ENCODE assay signal across 1 cellular context in the genomic region with DNA sequence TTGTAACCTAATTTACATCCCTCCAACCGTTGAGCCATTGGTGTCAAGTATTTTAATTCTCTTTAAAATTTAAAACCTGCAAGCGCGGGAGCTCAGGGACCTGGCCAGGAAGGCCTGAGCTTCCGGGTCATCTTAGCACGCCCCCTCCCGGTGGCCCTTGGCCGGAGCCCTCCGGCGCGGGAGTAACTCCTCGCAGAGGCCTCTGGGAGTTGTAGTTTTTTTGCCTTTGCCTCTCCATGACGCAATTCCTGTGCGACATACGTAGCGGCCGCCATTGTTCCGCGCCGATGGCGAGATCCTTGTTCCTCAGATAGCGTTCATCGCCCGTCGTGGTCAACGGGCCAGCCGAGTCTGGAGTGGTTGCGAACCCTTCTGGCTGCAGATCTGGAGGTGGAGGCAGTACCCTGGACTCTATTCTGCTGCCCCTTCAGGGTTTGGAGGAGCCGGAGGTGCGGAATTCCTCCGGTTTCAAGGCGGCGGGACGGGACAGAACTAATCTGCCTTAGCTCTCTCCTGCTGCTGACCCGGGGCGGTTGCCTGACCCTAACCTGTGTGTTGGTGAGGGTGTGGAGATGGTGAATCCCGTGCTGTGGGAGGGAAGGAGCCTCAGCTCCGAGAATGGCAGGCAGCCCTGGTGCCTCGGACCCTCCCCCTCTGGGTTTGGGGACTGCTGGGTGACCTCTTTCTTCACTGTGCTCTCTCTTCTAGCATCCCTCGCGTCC.
A peak's percentile ranks its signal among the peaks of the same experiment; 100 is the strongest.
TF ChIP-seq lines count a peak whose summit lies in the region.

ZNF268 (plus strand) TSS at position 258 of the 722 bp plus-strand sequence. CDS start 503 bp downstream, outside the sequence.

TF ChIP-seq in HEK293, 187 proteins besides CTCF, POLR2A, EP300 and RAD21 (continued from another document and continues in another):
- TF ChIP-seq, protein P1, sequence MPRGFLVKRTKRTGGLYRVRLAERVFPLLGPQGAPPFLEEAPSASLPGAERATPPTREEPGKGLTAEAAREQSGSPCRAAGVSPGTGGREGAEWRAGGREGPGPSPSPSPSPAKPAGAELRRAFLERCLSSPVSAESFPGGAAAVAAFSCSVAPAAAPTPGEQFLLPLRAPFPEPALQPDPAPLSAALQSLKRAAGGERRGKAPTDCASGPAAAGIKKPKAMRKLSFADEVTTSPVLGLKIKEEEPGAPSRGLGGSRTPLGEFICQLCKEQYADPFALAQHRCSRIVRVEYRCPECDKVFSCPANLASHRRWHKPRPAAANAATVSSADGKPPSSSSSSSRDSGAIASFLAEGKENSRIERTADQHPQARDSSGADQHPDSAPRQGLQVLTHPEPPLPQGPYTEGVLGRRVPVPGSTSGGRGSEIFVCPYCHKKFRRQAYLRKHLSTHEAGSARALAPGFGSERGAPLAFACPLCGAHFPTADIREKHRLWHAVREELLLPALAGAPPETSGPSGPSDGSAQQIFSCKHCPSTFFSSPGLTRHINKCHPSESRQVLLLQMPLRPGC (tag by site-specific recombination; IDR thresholded peaks at IDR 0.05) = 0 out of 2 replicates have a peak, but pooled peaks have one; percentile 19
- peak; percentile 89; the same call in 1 of the 2 replicates for TF ChIP-seq BCL11B (tag by site-specific recombination; IDR thresholded peaks at IDR 0.05; ENCODE audit: low read depth)
- TF ChIP-seq ZNF394 (tag by site-specific recombination; IDR thresholded peaks at IDR 0.05; ENCODE audit: borderline replicate concordance) = peak; percentile 40; the same call in 1 of the 2 replicates
- TF ChIP-seq, protein P2, sequence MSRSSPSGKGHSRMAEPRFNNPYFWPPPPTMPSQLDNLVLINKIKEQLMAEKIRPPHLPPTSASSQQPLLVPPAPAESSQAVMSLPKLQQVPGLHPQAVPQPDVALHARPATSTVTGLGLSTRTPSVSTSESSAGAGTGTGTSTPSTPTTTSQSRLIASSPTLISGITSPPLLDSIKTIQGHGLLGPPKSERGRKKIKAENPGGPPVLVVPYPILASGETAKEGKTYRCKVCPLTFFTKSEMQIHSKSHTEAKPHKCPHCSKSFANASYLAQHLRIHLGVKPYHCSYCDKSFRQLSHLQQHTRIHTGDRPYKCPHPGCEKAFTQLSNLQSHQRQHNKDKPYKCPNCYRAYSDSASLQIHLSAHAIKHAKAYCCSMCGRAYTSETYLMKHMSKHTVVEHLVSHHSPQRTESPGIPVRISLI (tag by site-specific recombination; IDR thresholded peaks at IDR 0.05) = no peak
- 0 out of 2 replicates have a peak, but pooled peaks have one; percentile 23 for TF ChIP-seq ZNF561 (tag by site-specific recombination; IDR thresholded peaks at IDR 0.05; ENCODE audit: borderline replicate concordance)
- TF ChIP-seq ZNF544 (tag by site-specific recombination; IDR thresholded peaks at IDR 0.05) = no peak
- TF ChIP-seq ZNF132 (tag by site-specific recombination; IDR thresholded peaks at IDR 0.05; ENCODE audit: borderline replicate concordance) = no peak
- peak; percentile 96 for TF ChIP-seq ZNF629 (tag by site-specific recombination; IDR thresholded peaks at IDR 0.05)
- no peak for TF ChIP-seq ZNF529 (tag by site-specific recombination; IDR thresholded peaks at IDR 0.05; ENCODE audit: insufficient replicate concordance)
- TF ChIP-seq SETDB1 (IDR thresholded peaks at IDR 0.05; ENCODE audit: insufficient read length, low read length) = peak; percentile 69
- no peak for TF ChIP-seq REPIN1 (tag by site-specific recombination; IDR thresholded peaks at IDR 0.05; ENCODE audit: low read depth)
- TF ChIP-seq KLF10 (tag by site-specific recombination; IDR thresholded peaks at IDR 0.05) = 0 out of 2 replicates have a peak, but pooled peaks have one; percentile 29
- TF ChIP-seq ZNF174 (tag by site-specific recombination; IDR thresholded peaks at IDR 0.05) = no peak
- peak; percentile 95 for TF ChIP-seq ZBTB17 (tag by site-specific recombination; IDR thresholded peaks at IDR 0.05)
- TF ChIP-seq, protein P3, sequence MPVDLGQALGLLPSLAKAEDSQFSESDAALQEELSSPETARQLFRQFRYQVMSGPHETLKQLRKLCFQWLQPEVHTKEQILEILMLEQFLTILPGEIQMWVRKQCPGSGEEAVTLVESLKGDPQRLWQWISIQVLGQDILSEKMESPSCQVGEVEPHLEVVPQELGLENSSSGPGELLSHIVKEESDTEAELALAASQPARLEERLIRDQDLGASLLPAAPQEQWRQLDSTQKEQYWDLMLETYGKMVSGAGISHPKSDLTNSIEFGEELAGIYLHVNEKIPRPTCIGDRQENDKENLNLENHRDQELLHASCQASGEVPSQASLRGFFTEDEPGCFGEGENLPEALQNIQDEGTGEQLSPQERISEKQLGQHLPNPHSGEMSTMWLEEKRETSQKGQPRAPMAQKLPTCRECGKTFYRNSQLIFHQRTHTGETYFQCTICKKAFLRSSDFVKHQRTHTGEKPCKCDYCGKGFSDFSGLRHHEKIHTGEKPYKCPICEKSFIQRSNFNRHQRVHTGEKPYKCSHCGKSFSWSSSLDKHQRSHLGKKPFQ (tag by site-specific recombination; IDR thresholded peaks at IDR 0.05) = no peak
- no peak; the same call in 1 of the 2 replicates for TF ChIP-seq WT1 (tag by site-specific recombination; IDR thresholded peaks at IDR 0.05)
- TF ChIP-seq ZNF571 (tag by site-specific recombination; IDR thresholded peaks at IDR 0.05) = no peak
- TF ChIP-seq ZNF2 (tag by site-specific recombination; IDR thresholded peaks at IDR 0.05) = peak; percentile 45; the same call in 1 of the 2 replicates
- 0 out of 2 replicates have a peak, but pooled peaks have one; percentile 25 for TF ChIP-seq PRDM10 (tag by site-specific recombination; IDR thresholded peaks at IDR 0.05)
- TF ChIP-seq ZNF350 (tag by site-specific recombination; IDR thresholded peaks at IDR 0.05) = peak; percentile 53; the same call in 1 of the 2 replicates
- TF ChIP-seq, protein P4, sequence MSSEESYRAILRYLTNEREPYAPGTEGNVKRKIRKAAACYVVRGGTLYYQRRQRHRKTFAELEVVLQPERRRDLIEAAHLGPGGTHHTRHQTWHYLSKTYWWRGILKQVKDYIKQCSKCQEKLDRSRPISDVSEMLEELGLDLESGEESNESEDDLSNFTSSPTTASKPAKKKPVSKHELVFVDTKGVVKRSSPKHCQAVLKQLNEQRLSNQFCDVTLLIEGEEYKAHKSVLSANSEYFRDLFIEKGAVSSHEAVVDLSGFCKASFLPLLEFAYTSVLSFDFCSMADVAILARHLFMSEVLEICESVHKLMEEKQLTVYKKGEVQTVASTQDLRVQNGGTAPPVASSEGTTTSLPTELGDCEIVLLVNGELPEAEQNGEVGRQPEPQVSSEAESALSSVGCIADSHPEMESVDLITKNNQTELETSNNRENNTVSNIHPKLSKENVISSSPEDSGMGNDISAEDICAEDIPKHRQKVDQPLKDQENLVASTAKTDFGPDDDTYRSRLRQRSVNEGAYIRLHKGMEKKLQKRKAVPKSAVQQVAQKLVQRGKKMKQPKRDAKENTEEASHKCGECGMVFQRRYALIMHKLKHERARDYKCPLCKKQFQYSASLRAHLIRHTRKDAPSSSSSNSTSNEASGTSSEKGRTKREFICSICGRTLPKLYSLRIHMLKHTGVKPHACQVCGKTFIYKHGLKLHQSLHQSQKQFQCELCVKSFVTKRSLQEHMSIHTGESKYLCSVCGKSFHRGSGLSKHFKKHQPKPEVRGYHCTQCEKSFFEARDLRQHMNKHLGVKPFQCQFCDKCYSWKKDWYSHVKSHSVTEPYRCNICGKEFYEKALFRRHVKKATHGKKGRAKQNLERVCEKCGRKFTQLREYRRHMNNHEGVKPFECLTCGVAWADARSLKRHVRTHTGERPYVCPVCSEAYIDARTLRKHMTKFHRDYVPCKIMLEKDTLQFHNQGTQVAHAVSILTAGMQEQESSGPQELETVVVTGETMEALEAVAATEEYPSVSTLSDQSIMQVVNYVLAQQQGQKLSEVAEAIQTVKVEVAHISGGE (tag by site-specific recombination; conservative IDR thresholded peaks at IDR 0.05; ENCODE audit: low read depth) = peak; percentile 76
- no peak for TF ChIP-seq MZF1 (tag by site-specific recombination; IDR thresholded peaks at IDR 0.05; ENCODE audit: borderline replicate concordance)
- TF ChIP-seq ZNF501 (tag by site-specific recombination; IDR thresholded peaks at IDR 0.05) = peak; percentile 60; the same call in 1 of the 2 replicates
- no peak for TF ChIP-seq ZBTB7A (tag by site-specific recombination; IDR thresholded peaks at IDR 0.05; ENCODE audit: low read depth)
- no peak for TF ChIP-seq PBX3 (CRISPR knock-in tag; IDR thresholded peaks at IDR 0.05)
- TF ChIP-seq ZNF248 (tag by site-specific recombination; IDR thresholded peaks at IDR 0.05) = no peak
- peak; percentile 52 for TF ChIP-seq ZNF654 (tag by site-specific recombination; IDR thresholded peaks at IDR 0.05; ENCODE audit: low read depth)
- TF ChIP-seq KLF7 (tag by site-specific recombination; IDR thresholded peaks at IDR 0.05; ENCODE audit: borderline replicate concordance) = no peak
- peak; percentile 29; the same call in 1 of the 2 replicates for TF ChIP-seq ZBTB20 (tag by site-specific recombination; IDR thresholded peaks at IDR 0.05)
- TF ChIP-seq ZNF175 (tag by site-specific recombination; IDR thresholded peaks at IDR 0.05) = no peak
- TF ChIP-seq, protein P5, sequence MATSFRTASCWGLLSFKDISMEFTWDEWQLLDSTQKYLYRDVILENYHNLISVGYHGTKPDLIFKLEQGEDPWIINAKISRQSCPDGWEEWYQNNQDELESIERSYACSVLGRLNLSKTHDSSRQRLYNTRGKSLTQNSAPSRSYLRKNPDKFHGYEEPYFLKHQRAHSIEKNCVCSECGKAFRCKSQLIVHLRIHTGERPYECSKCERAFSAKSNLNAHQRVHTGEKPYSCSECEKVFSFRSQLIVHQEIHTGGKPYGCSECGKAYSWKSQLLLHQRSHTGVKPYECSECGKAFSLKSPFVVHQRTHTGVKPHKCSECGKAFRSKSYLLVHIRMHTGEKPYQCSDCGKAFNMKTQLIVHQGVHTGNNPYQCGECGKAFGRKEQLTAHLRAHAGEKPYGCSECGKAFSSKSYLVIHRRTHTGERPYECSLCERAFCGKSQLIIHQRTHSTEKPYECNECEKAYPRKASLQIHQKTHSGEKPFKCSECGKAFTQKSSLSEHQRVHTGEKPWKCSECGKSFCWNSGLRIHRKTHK (tag by site-specific recombination; IDR thresholded peaks at IDR 0.05) = no peak
- TF ChIP-seq, protein P6, sequence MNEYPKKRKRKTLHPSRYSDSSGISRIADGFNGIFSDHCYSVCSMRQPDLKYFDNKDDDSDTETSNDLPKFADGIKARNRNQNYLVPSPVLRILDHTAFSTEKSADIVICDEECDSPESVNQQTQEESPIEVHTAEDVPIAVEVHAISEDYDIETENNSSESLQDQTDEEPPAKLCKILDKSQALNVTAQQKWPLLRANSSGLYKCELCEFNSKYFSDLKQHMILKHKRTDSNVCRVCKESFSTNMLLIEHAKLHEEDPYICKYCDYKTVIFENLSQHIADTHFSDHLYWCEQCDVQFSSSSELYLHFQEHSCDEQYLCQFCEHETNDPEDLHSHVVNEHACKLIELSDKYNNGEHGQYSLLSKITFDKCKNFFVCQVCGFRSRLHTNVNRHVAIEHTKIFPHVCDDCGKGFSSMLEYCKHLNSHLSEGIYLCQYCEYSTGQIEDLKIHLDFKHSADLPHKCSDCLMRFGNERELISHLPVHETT (tag by site-specific recombination; IDR thresholded peaks at IDR 0.05) = peak; percentile 83
- no peak for TF ChIP-seq ZNF510 (tag by site-specific recombination; IDR thresholded peaks at IDR 0.05; ENCODE audit: insufficient replicate concordance)
- TF ChIP-seq ZNF138 (tag by site-specific recombination; IDR thresholded peaks at IDR 0.05; ENCODE audit: borderline replicate concordance) = no peak
- no peak for TF ChIP-seq ZNF211 (tag by site-specific recombination; IDR thresholded peaks at IDR 0.05; ENCODE audit: low read depth)
- TF ChIP-seq BCL11A (tag by site-specific recombination; IDR thresholded peaks at IDR 0.05; ENCODE audit: low read depth) = peak; percentile 54; the same call in 1 of the 2 replicates
- TF ChIP-seq ZNF221 (tag by site-specific recombination; IDR thresholded peaks at IDR 0.05; ENCODE audit: borderline replicate concordance) = no peak
- TF ChIP-seq OSR2 (tag by site-specific recombination; IDR thresholded peaks at IDR 0.05) = no peak
- TF ChIP-seq ZBTB48 (tag by site-specific recombination; IDR thresholded peaks at IDR 0.05) = 0 out of 2 replicates have a peak, but pooled peaks have one; percentile 9
- no peak for TF ChIP-seq ZNF121 (tag by site-specific recombination; IDR thresholded peaks at IDR 0.05)
- no peak for TF ChIP-seq ZNF555 (tag by site-specific recombination; conservative IDR thresholded peaks at IDR 0.05)
- peak; percentile 62 for TF ChIP-seq ZBTB8A (tag by site-specific recombination; IDR thresholded peaks at IDR 0.05)
- TF ChIP-seq SCRT2 (tag by site-specific recombination; IDR thresholded peaks at IDR 0.05) = no peak
- peak; percentile 87; the same call in 1 of the 2 replicates for TF ChIP-seq ZSCAN30 (tag by site-specific recombination; IDR thresholded peaks at IDR 0.05)
- TF ChIP-seq ZFP3 (tag by site-specific recombination; IDR thresholded peaks at IDR 0.05; ENCODE audit: low read depth) = no peak
- peak; percentile 86; the same call in 1 of the 2 replicates for TF ChIP-seq ZNF660 (tag by site-specific recombination; IDR thresholded peaks at IDR 0.05)
- TF ChIP-seq ZNF146 (tag by site-specific recombination; IDR thresholded peaks at IDR 0.05) = no peak
